25 cellular contexts compared by ENCODE assay signal in the genomic region with DNA sequence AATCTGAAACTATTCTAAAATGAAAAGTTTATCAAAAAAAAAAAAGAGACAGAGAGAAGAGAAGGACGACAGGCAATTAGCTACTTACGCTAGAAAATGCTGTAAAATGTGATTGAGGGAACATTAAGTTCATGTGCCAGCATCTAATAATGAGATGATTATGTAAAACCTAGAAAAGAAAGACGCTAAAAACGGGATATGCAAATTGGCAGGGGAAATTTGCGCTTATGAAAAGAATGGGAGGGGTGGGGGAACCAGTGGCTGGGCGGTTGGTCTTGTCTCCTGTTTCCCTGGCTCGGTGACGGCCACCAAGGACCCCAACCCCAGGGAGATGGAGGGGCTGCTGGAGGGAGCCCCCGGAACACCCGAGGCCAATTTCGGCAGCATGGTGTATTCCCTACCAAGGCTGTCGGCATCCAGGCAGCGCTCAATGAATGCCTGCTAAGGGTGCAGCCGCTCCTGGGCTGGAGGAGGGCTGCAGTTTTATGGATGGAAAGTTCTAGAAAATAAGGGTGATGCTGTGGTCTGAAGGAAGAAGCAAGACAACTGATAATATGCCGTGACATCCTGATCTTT. TPM values are rescaled to one million over a fixed set of nuclear protein-coding genes. Genes with fewer than 3 reads are reported as not detected.
DNase-seq lines count a peak whose midpoint lies in the region; ATAC-seq, FAIRE-seq and TF ChIP-seq lines count a peak whose summit lies in the region.
"Had no signal": no experiment of that assay in that cellular context is flagged by ENCODE, and none has a peak within 500 bp of the region (broad histone marks: within the 10 kb centered on the region; RNA-seq: fewer than 3 reads in every experiment).

No MANE protein-coding gene starts in this region.

- H3K27me3 ChIP-seq in GM12878 (replicated peaks in 1 of 2; ENCODE audit: control insufficient read depth in 2 of 2, insufficient read depth in 2 of 2, low read length in 1 of 2), result no peaks in the 10 kb centered on the region
- H3K27me3 ChIP-seq: neutrophil had no signal

- H3K9ac ChIP-seq in GM12878 (ENCODE audit: control insufficient read depth, insufficient read depth, low read length), result peak overlapping the region; percentile 24; the same call in 1 of the 2 replicates

- ATAC-seq in GM12878 (peak; percentile 50; the same call in 2 of the 3 replicates), GM18870 (IDR thresholded peaks at IDR 0.05; ENCODE audit: unreplicated experiment) (no peak)
- no peak for ATAC-seq in stimulated activated memory B cell treated with anti-CD40 and anti-IgM and Interleukin-4, amounts not matched to agents 10 μg/mL and 1 μg/mL and 100 μg/mL, for 72 hours
- ATAC-seq: activated CD4-positive, CD25-positive, alpha-beta regulatory T cell treated with anti-CD3 and anti-CD28 coated beads, Interleukin-2, amount 50 U/mL, for 24 hours; activated CD8-positive, alpha-beta T cell treated with anti-CD3 and anti-CD28 coated beads, Interleukin-2, amount 10 ng/mL, durations not matched to agents 7 days and 5 days; HCT116; left colon; PC-3 had no signal

- TF ChIP-seq CTCF in GM10248 (IDR thresholded peaks at IDR 0.05; ENCODE audit: control extremely low read depth, extremely low read depth, low read depth, missing control alignments) (no peak), GM20000 (IDR thresholded peaks at IDR 0.05; ENCODE audit: extremely low read depth, missing control alignments) (no peak), GM12878 (IDR thresholded peaks at IDR 0.05 in 2 of 3, conservative IDR thresholded peaks at IDR 0.05 in 1 of 3; ENCODE audit: control insufficient read depth in 2 of 3, extremely low read depth in 1 of 3, insufficient read depth in 1 of 3, low read depth in 3 of 3, low read length in 3 of 3) (no peak)

- peaks cover 0 to 2% of the 10 kb centered on the region in 2 experiments; a peak in 1 of 4 replicates for H3K36me3 ChIP-seq in GM12878 (ENCODE audit: control insufficient read depth in 2 of 2, insufficient read depth in 2 of 2, low read length in 1 of 2)

- POLR2A ChIA-PET in GM10248 (lab: Yijun Ruan, JAX), result no interaction called here
- POLR2A ChIA-PET in GM12878 (lab: Charles Lee), result no interaction called here

- peak; percentile 55 for DNase-seq in GM10248 (ENCODE audit: extremely low spot score)
- DNase-seq in GM20000 (ENCODE audit: low spot score), result peak; percentile 65
- no peak for DNase-seq in GM12878 (ENCODE audit: low read depth, low spot score)
- DNase-seq in erythroblast (lab: John Stamatoyannopoulos, UW), result no peak
- no peak for DNase-seq in NCI-H187 (lab: John Stamatoyannopoulos, UW)
- no peak for DNase-seq in NCI-H1694 treated with DMSO at 0.1 percent for 48 hours (lab: John Stamatoyannopoulos, UW)
- DNase-seq: activated CD8-positive, alpha-beta T cell treated with anti-CD3 and anti-CD28 coated beads, Interleukin-2, amount 10 ng/mL, durations not matched to agents 7 days and 5 days; activated effector memory CD4-positive, alpha-beta T cell treated with Interleukin-2 at 50 U/mL for 16 hours; activated naive CD8-positive, alpha-beta T cell treated with anti-CD3 and anti-CD28 coated beads, Interleukin-2, amount 10 ng/mL, durations not matched to agents 7 days and 5 days; activated T-cell treated with anti-CD3 and anti-CD28 coated beads for 4 hours; left colon; NCI-H1105; NCI-H2081; PC-3; SIG-M5 had no signal

- H3K4me2 ChIP-seq in GM12878 (ENCODE audit: control insufficient read depth, insufficient read depth), result peak overlapping the region; percentile 68

- in situ Hi-C loops in GM12878 (cut with MboI), result no loop called here

- H2AFZ ChIP-seq in GM12878 (ENCODE audit: control insufficient read depth, low read depth, low read length), result no peak overlapping the region

- H3K9me3 Mint-ChIP-seq in stimulated activated memory B cell treated with anti-CD40 and anti-IgM and Interleukin-4, amounts not matched to agents 10 μg/mL and 1 μg/mL and 100 μg/mL, for 72 hours, result no peaks in the 10 kb centered on the region
- H3K9me3 Mint-ChIP-seq: activated naive CD8-positive, alpha-beta T cell treated with anti-CD3 and anti-CD28 coated beads, Interleukin-2, amount 10 ng/mL, durations not matched to agents 7 days and 5 days had no signal

- H4K20me1 ChIP-seq in GM12878 (ENCODE audit: control insufficient read depth, insufficient read depth), result no peaks in the 10 kb centered on the region

- no peak for TF ChIP-seq RAD21 in GM12878 (IDR thresholded peaks at IDR 0.05; ENCODE audit: insufficient read depth, low read depth, low read length)

- CTCF ChIA-PET in GM10248 (lab: Yijun Ruan, JAX) (interaction anchor here (0.9 to 1.0 kb wide), 2 partner anchors 12 to 31 kb away, joined by 3 read pairs; no protein-coding TSS in a partner anchor), GM12878 (lab: Yijun Ruan, JAX) (interaction anchor here (0.7 kb wide), 1 partner anchor 31 kb away, joined by 3 read pairs; no protein-coding TSS in a partner anchor)

- no peak for TF ChIP-seq EP300 in GM12878 (IDR thresholded peaks at IDR 0.05; ENCODE audit: borderline replicate concordance in 1 of 2, control insufficient read depth in 1 of 2, low read depth in 2 of 2, low read length in 2 of 2)

- peak overlapping the region; percentile 75 for H3K4me3 Mint-ChIP-seq in stimulated activated memory B cell treated with anti-CD40 and anti-IgM and Interleukin-4, amounts not matched to agents 10 μg/mL and 1 μg/mL and 100 μg/mL, for 72 hours
- H3K4me3 Mint-ChIP-seq: activated CD8-positive, alpha-beta T cell treated with anti-CD3 and anti-CD28 coated beads, Interleukin-2, amount 10 ng/mL, durations not matched to agents 7 days and 5 days; activated naive CD8-positive, alpha-beta T cell treated with anti-CD3 and anti-CD28 coated beads, Interleukin-2, amount 10 ng/mL, durations not matched to agents 7 days and 5 days had no signal

- peaks cover 17% of the 10 kb centered on the region for H3K36me3 Mint-ChIP-seq in stimulated activated memory B cell treated with anti-CD40 and anti-IgM and Interleukin-4, amounts not matched to agents 10 μg/mL and 1 μg/mL and 100 μg/mL, for 72 hours
- H3K36me3 Mint-ChIP-seq: activated naive CD8-positive, alpha-beta T cell treated with anti-CD3 and anti-CD28 coated beads, Interleukin-2, amount 10 ng/mL, durations not matched to agents 7 days and 5 days had no signal

- peaks cover 3% of the 10 kb centered on the region for H3K79me2 ChIP-seq in GM12878 (ENCODE audit: control insufficient read depth, insufficient read depth, low read length)

- intact Hi-C loops in GM12878 (cut with micrococcal nuclease; ENCODE audit: unreplicated experiment), result loop anchor here (5.0 kb wide), 1 partner anchor 69 kb away; no protein-coding TSS in a partner anchor

- no TSS peak for BruUV-seq in GM12878 (replicated peaks; lab: Mats Ljungman, UMichigan)

- RAD21 ChIA-PET in GM12878 (lab: Charles Lee; ENCODE audit: unreplicated experiment), result interaction anchor here (1.1 kb wide), 1 partner anchor 20 kb away, joined by 4 read pairs; no protein-coding TSS in a partner anchor

- peak overlapping the region; percentile 87 for H3K27ac Mint-ChIP-seq in stimulated activated memory B cell treated with anti-CD40 and anti-IgM and Interleukin-4, amounts not matched to agents 10 μg/mL and 1 μg/mL and 100 μg/mL, for 72 hours
- H3K27ac Mint-ChIP-seq: activated CD8-positive, alpha-beta T cell treated with anti-CD3 and anti-CD28 coated beads, Interleukin-2, amount 10 ng/mL, durations not matched to agents 7 days and 5 days; activated naive CD8-positive, alpha-beta T cell treated with anti-CD3 and anti-CD28 coated beads, Interleukin-2, amount 10 ng/mL, durations not matched to agents 7 days and 5 days; CD14-positive monocyte had no signal

- peaks cover 2% of the 10 kb centered on the region for H3K9me3 ChIP-seq in GM12878 (replicated peaks; ENCODE audit: control insufficient read depth, insufficient read depth, low read length)
- H3K9me3 ChIP-seq: neutrophil had no signal

- SMC1A ChIA-PET in GM12878 (lab: Charles Lee; ENCODE audit: uncharacterized antibody, unreplicated experiment), result no interaction called here

- WGBS in GM12878 (ENCODE audit: insufficient coverage, insufficient replicate concordance, low lambda C conversion rate, missing lambda C conversion rate), result 14% methylated on average over 15 of the region's 15 CpGs

- H3K4me3 ChIP-seq in GM12878, result peak overlapping the region; percentile 29; the same call in 1 of the 2 replicates

- no peaks in the 10 kb centered on the region for H3K27me3 Mint-ChIP-seq in stimulated activated memory B cell treated with anti-CD40 and anti-IgM and Interleukin-4, amounts not matched to agents 10 μg/mL and 1 μg/mL and 100 μg/mL, for 72 hours
- H3K27me3 Mint-ChIP-seq: activated naive CD8-positive, alpha-beta T cell treated with anti-CD3 and anti-CD28 coated beads, Interleukin-2, amount 10 ng/mL, durations not matched to agents 7 days and 5 days had no signal

- TF ChIP-seq POLR2A in GM12878 (IDR thresholded peaks at IDR 0.05; ENCODE audit: low read depth, low read length) (no peak), erythroblast (IDR thresholded peaks at IDR 0.05; ENCODE audit: low read length) (no peak)

- H3K4me1 Mint-ChIP-seq in stimulated activated memory B cell treated with anti-CD40 and anti-IgM and Interleukin-4, amounts not matched to agents 10 μg/mL and 1 μg/mL and 100 μg/mL, for 72 hours, result peaks cover 72% of the 10 kb centered on the region
- H3K4me1 Mint-ChIP-seq: activated naive CD8-positive, alpha-beta T cell treated with anti-CD3 and anti-CD28 coated beads, Interleukin-2, amount 10 ng/mL, durations not matched to agents 7 days and 5 days; CD14-positive monocyte had no signal

- peak overlapping the region; percentile 21 for H3K27ac ChIP-seq in GM12878 (ENCODE audit: control insufficient read depth, insufficient read depth)
- H3K27ac ChIP-seq: epithelial cell of prostate, neutrophil had no signal

- no peak for FAIRE-seq in GM12878 (lab: Jason Lieb, UNC)
- FAIRE-seq: urothelium cell line had no signal

- peaks cover 23% of the 10 kb centered on the region for H3K4me1 ChIP-seq in GM12878 (ENCODE audit: control insufficient read depth, insufficient read depth, low read length)

RNA-seq across cellular contexts. Expression of gene GNG7, which starts 34.2 kb away (rescaled TPM):
- total RNA-seq in GM12878 (2013; cell fraction: nucleolus; rRNA removed), result 10.3 TPM in 2 replicates
- total RNA-seq in GM12878 (2014; rRNA removed), result 2.7 and 3.8 TPM in 2 replicates
- total RNA-seq in GM12878 (2014; rRNA removed; fragmentation: Illumina TruSeq; extraction: Trizol), result 5.3 and 5.4 TPM in 2 replicates
- total RNA-seq in GM12878 (2021), result 13.6 and 14.0 TPM in 2 replicates
- 12.7 TPM for polyA plus RNA-seq in GM12878 (2011; ENCODE audit: low read depth)
- polyA plus RNA-seq in GM12878 (2011; rRNA removed), result 1.8 and 1.9 TPM in 2 replicates
- 2.0 and 2.1 TPM in 2 replicates for polyA plus RNA-seq in GM12878 (2011; cell fraction: cytosol; rRNA removed)
- polyA plus RNA-seq in GM12878 (2011; cell fraction: nucleus; rRNA removed), result 2.8 and 3.7 TPM in 2 replicates
- polyA plus RNA-seq in GM12878 (2012), result 24.5 and 28.2 TPM in 2 replicates
- polyA plus RNA-seq in GM12878 (2014; fragmentation: Illumina TruSeq; extraction: Trizol), result 6.9 and 7.8 TPM in 2 replicates
- polyA plus RNA-seq in GM12878 (2014; fragmentation: Nextera tagmentation; extraction: Ambion mirVana), result 1 to 10 TPM; 3.7 to 5.1 TPM
- polyA plus RNA-seq in GM12878 (2014; rRNA removed), result 11.7 and 13.4 TPM in 2 replicates
- 10 to 100 TPM in 1 of 2 experiments, 1 to 10 TPM in 1; 9.8 to 10.6 TPM for polyA plus RNA-seq in GM12878 (2016; fragmentation: Nextera tagmentation; extraction: Ambion mirVana)
- 0.29 and 0.57 TPM in 2 replicates for polyA minus RNA-seq in GM12878 (2011; rRNA and poly(A)+ RNA removed)
- polyA minus RNA-seq in GM12878 (2011; cell fraction: cytosol; rRNA and poly(A)+ RNA removed), result 0.31 and 0.40 TPM in 2 replicates
- polyA minus RNA-seq in GM12878 (2011; cell fraction: nucleus; rRNA and poly(A)+ RNA removed), result 0.29 and 0.60 TPM in 2 replicates
- total RNA-seq: fibroblast of villous mesenchyme, myocyte had no signal

RNA-seq across cellular contexts. Expression of gene DIRAS1, which starts 52.9 kb away (rescaled TPM):
- total RNA-seq in GM12878 (2013; cell fraction: nucleolus; rRNA removed), result 0.39 and 1.0 TPM in 2 replicates
- not detected in 2 replicates for total RNA-seq in GM12878 (2014; rRNA removed)
- total RNA-seq in GM12878 (2014; rRNA removed; fragmentation: Illumina TruSeq; extraction: Trizol), result 0.09 TPM in 1 of 2 replicates, not detected in the other
- 0.18 and 0.48 TPM in 2 replicates for total RNA-seq in GM12878 (2021)
- 0.38 TPM for polyA plus RNA-seq in GM12878 (2011; ENCODE audit: low read depth)
- 0.03 and 0.05 TPM in 2 replicates for polyA plus RNA-seq in GM12878 (2011; rRNA removed)
- not detected in 2 replicates for polyA plus RNA-seq in GM12878 (2011; cell fraction: cytosol; rRNA removed)
- 0.10 TPM in 1 of 2 replicates, not detected in the other for polyA plus RNA-seq in GM12878 (2011; cell fraction: nucleus; rRNA removed)
- 0.34 and 0.57 TPM in 2 replicates for polyA plus RNA-seq in GM12878 (2012)
- 0.07 TPM in 1 of 2 replicates, not detected in the other for polyA plus RNA-seq in GM12878 (2014; fragmentation: Illumina TruSeq; extraction: Trizol)
- polyA plus RNA-seq in GM12878 (2014; fragmentation: Nextera tagmentation; extraction: Ambion mirVana), result not detected
- polyA plus RNA-seq in GM12878 (2014; rRNA removed), result 0.08 TPM in 1 of 2 replicates, not detected in the other
- polyA plus RNA-seq in GM12878 (2016; fragmentation: Nextera tagmentation; extraction: Ambion mirVana), result under 1 TPM; 0.04 to 0.13 TPM
- 0.15 TPM in 1 of 2 replicates, not detected in the other for polyA minus RNA-seq in GM12878 (2011; rRNA and poly(A)+ RNA removed)
- polyA minus RNA-seq in GM12878 (2011; cell fraction: cytosol; rRNA and poly(A)+ RNA removed), result not detected in 2 replicates
- polyA minus RNA-seq in GM12878 (2011; cell fraction: nucleus; rRNA and poly(A)+ RNA removed), result not detected in 2 replicates
- total RNA-seq: activated CD8-positive, alpha-beta T cell treated with anti-CD3 and anti-CD28 coated beads, Interleukin-2, amount 10 ng/mL, durations not matched to agents 7 days and 5 days; activated naive CD8-positive, alpha-beta T cell treated with anti-CD3 and anti-CD28 coated beads, Interleukin-2, amount 10 ng/mL, durations not matched to agents 7 days and 5 days had no signal
- polyA plus RNA-seq: CD14-positive monocyte had no signal

Comparison
In these comparisons a context has a peak if more than half of its experiments do, and no peak if none do; other contexts are left out.
1. DNase-seq: peak in GM10248 (single experiment) and GM20000 (single experiment); none in GM12878 (single experiment), erythroblast (0 of 2), NCI-H187 (0 of 2) and NCI-H1694 treated with DMSO at 0.1 percent for 48 hours (single experiment).